In genomic region chr11:73288873-73289707, GRCh38 we compare ENCODE assay signal across 8 cellular contexts. TPM values are rescaled to one million over a fixed set of nuclear protein-coding genes. Genes with fewer than 3 reads are reported as not detected.
A peak's percentile ranks its signal among the peaks of the same experiment; 100 is the strongest.
DNase-seq lines count a peak whose midpoint lies in the region; ATAC-seq lines count a peak whose summit lies in the region.

No MANE protein-coding gene starts in this region.

- H3K79me2 ChIP-seq in Karpas-422 (ENCODE audit: low read length), result no peaks in the 10 kb centered on the region

- H3K36me3 ChIP-seq in ES-I3 (ENCODE audit: insufficient read depth, low read length) (no peaks in the 10 kb centered on the region), Karpas-422 (ENCODE audit: insufficient read depth, low read length) (no peaks in the 10 kb centered on the region)

- H2AFZ ChIP-seq in Karpas-422 (ENCODE audit: low read length), result no peak overlapping the region

- H3K4me1 ChIP-seq in ES-I3 (ENCODE audit: insufficient read depth, low read length) (peaks cover 6% of the 10 kb centered on the region; the same call in 1 of the 2 replicates), Karpas-422 (ENCODE audit: low read length) (peaks cover 5% of the 10 kb centered on the region; the same call in 1 of the 2 replicates)

- DNase-seq in Karpas-422, result peak; percentile 84
- DNase-seq in SK-MEL-5 (ENCODE audit: low read depth, low spot score), result peak; percentile 87
- DNase-seq in amniotic stem cell (lab: John Stamatoyannopoulos, UW), result peak; percentile 21
- DNase-seq in cardiac septum (ENCODE audit: low spot score), result peak; percentile 93
- peak; percentile 54 to 96 (median 73) for DNase-seq in posterior cingulate gyrus
- no peak for DNase-seq in mesenteric fat pad (ENCODE audit: low spot score)

- no peaks in the 10 kb centered on the region for H4K20me1 ChIP-seq in Karpas-422 (ENCODE audit: insufficient read depth, low read depth, low read length)

- peak; percentile 58 for ATAC-seq in GM21737 (IDR thresholded peaks at IDR 0.05; ENCODE audit: unreplicated experiment)

- no peak overlapping the region for H3K27ac ChIP-seq in Karpas-422 (ENCODE audit: low read length)

- no peaks in the 10 kb centered on the region for H3K27me3 ChIP-seq in Karpas-422 (ENCODE audit: low read length)

- intact Hi-C loops in cardiac septum (cut with DNase I) (loop anchor here (1.0 to 5.0 kb wide), 2 partner anchors 47 to 104 kb away; no protein-coding TSS in a partner anchor), posterior cingulate gyrus (cut with DNase I) (loop anchor here (1.0 kb wide), 1 partner anchor 104 kb away; no protein-coding TSS in a partner anchor)

- peak overlapping the region; percentile 13; the same call in 1 of the 2 replicates for H3K9ac ChIP-seq in ES-I3 (ENCODE audit: low read depth, low read length)
- no peak overlapping the region for H3K9ac ChIP-seq in Karpas-422 (ENCODE audit: low read length)

- H3K4me3 ChIP-seq in Karpas-422 (ENCODE audit: low read length), result no peak overlapping the region

- no peaks in the 10 kb centered on the region for H3K9me2 ChIP-seq in Karpas-422 (replicated peaks; ENCODE audit: insufficient read depth, low read length)

- peak overlapping the region; percentile 2 for H3K4me2 ChIP-seq in Karpas-422 (ENCODE audit: low read depth, low read length, poor library complexity, severe bottlenecking)

- H3K9me3 ChIP-seq in ES-I3 (ENCODE audit: control insufficient read depth, insufficient read depth, low read length) (no peaks in the 10 kb centered on the region), Karpas-422 (ENCODE audit: low read length) (no peaks in the 10 kb centered on the region)

- in situ Hi-C loops in SK-MEL-5 (cut with HindIII; ENCODE audit: low pct_unique_long_range_greater_than_20kb, low sequenced_read_pairs), result no loop called here

RNA-seq across cellular contexts. Expression of gene P2RY6, which starts 17.0 kb away (rescaled TPM):
- not detected in 2 replicates for total RNA-seq in Karpas-422 (2014; rRNA removed; shearing (Covaris generic); ENCODE audit: low replicate concordance)
- not detected in 2 replicates for total RNA-seq in SK-MEL-5 (2014; rRNA removed; shearing (Covaris generic))
- not detected in 2 replicates for polyA plus RNA-seq in SK-MEL-5 (2015; cell fraction: cytosol; rRNA removed)
- polyA plus RNA-seq in SK-MEL-5 (2015; cell fraction: nucleus; rRNA removed), result not detected in 2 replicates
- total RNA-seq in cardiac septum (6.9 TPM), mesenteric fat pad (6.7 TPM)

RNA-seq across cellular contexts. Expression of gene ARHGEF17, which starts 19.0 kb away (rescaled TPM):
- total RNA-seq in Karpas-422 (2014; rRNA removed; shearing (Covaris generic); ENCODE audit: low replicate concordance), result 0.11 TPM in 1 of 2 replicates, not detected in the other
- total RNA-seq in SK-MEL-5 (2014; rRNA removed; shearing (Covaris generic)), result 1.1 and 1.5 TPM in 2 replicates
- 5.2 and 7.0 TPM in 2 replicates for polyA plus RNA-seq in SK-MEL-5 (2015; cell fraction: cytosol; rRNA removed)
- polyA plus RNA-seq in SK-MEL-5 (2015; cell fraction: nucleus; rRNA removed), result 19.2 and 24.5 TPM in 2 replicates
- total RNA-seq in cardiac septum (82.6 TPM), mesenteric fat pad (49.8 TPM)

Comparison
In these comparisons a context has a peak if more than half of its experiments do, and no peak if none do; other contexts are left out.
1. RNA of gene ARHGEF17, which starts 19.0 kb away (total RNA-seq): 82.6 TPM in cardiac septum (single experiment) and 49.8 TPM in mesenteric fat pad (single experiment); 1.1 to 1.5 TPM in SK-MEL-5 and 0.11 TPM in Karpas-422; every median in the first group is over 10 times any median in the second.